1 cellular context compared by ENCODE assay signal in the genomic region with DNA sequence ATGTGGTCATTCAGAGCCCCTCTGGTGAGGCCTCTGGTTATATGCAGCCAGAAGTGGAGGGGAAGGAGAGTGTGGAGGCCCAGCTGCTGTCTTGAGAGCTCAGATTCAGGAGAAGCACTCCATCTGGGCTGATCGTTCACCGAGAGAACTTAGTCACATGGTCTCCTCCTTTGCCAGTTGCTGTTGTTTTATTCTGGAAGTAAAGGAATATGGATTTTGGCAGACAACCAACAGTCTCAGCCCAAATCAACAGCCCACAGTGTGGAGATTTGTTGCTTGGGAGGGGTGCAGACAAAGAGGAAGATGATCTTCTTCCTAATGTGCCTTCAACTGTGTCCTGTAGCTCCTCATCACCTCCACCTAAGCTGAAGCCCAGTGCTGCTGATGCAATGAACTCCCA.
TF ChIP-seq lines count a peak whose summit lies in the region.

No MANE protein-coding gene starts in this region.

TF ChIP-seq in IMR-90, 13 proteins besides CTCF, POLR2A, EP300 and RAD21:
- TF ChIP-seq MAZ (IDR thresholded peaks at IDR 0.05; ENCODE audit: borderline replicate concordance, low read depth, low read length) (no peak), SMC3 (IDR thresholded peaks at IDR 0.05; ENCODE audit: low read depth, low read length) (no peak), BHLHE40 (IDR thresholded peaks at IDR 0.05; ENCODE audit: low read depth, low read length) (no peak), MXI1 (IDR thresholded peaks at IDR 0.05; ENCODE audit: borderline replicate concordance, low read depth, low read length) (no peak), FOS (IDR thresholded peaks at IDR 0.05; ENCODE audit: low read depth, low read length) (no peak), CHD1 (IDR thresholded peaks at IDR 0.05; ENCODE audit: low read depth, low read length) (no peak), RFX5 (IDR thresholded peaks at IDR 0.05; ENCODE audit: low read depth, low read length) (no peak), RCOR1 (IDR thresholded peaks at IDR 0.05; ENCODE audit: insufficient replicate concordance, low read length) (no peak), CEBPB (IDR thresholded peaks at IDR 0.05; ENCODE audit: low read depth, low read length) (no peak), NFE2L2 (IDR thresholded peaks at IDR 0.05; ENCODE audit: low read depth, low read length) (no peak), MAFK (IDR thresholded peaks at IDR 0.05; ENCODE audit: low read depth, low read length) (no peak)
- TF ChIP-seq, protein P1, sequence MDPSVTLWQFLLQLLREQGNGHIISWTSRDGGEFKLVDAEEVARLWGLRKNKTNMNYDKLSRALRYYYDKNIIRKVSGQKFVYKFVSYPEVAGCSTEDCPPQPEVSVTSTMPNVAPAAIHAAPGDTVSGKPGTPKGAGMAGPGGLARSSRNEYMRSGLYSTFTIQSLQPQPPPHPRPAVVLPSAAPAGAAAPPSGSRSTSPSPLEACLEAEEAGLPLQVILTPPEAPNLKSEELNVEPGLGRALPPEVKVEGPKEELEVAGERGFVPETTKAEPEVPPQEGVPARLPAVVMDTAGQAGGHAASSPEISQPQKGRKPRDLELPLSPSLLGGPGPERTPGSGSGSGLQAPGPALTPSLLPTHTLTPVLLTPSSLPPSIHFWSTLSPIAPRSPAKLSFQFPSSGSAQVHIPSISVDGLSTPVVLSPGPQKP (IDR thresholded peaks at IDR 0.05; ENCODE audit: borderline replicate concordance, low read depth, low read length), result no peak
- TF ChIP-seq, protein P2, sequence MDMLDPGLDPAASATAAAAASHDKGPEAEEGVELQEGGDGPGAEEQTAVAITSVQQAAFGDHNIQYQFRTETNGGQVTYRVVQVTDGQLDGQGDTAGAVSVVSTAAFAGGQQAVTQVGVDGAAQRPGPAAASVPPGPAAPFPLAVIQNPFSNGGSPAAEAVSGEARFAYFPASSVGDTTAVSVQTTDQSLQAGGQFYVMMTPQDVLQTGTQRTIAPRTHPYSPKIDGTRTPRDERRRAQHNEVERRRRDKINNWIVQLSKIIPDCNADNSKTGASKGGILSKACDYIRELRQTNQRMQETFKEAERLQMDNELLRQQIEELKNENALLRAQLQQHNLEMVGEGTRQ (IDR thresholded peaks at IDR 0.05; ENCODE audit: low read depth, low read length), result no peak
